In genomic region chr1:114455102-114455785, GRCh38 we compare ENCODE assay signal across 20 cellular contexts.
DNase-seq lines count a peak whose midpoint lies in the region; ATAC-seq and TF ChIP-seq lines count a peak whose summit lies in the region.
"Had no signal": no experiment of that assay in that cellular context is flagged by ENCODE, and none has a peak within 500 bp of the region (broad histone marks: within the 10 kb centered on the region; RNA-seq: fewer than 3 reads in every experiment).

No MANE protein-coding gene starts in this region.

- TF ChIP-seq CTCF in RWPE2 (IDR thresholded peaks at IDR 0.05; ENCODE audit: poor library complexity, severe bottlenecking) = no peak
- TF ChIP-seq CTCF in retinal pigment epithelial cell (conservative IDR thresholded peaks at IDR 0.05; ENCODE audit: low read depth, low read length) = no peak

- H3K4me3 Mint-ChIP-seq in activated T-cell treated with anti-CD3 and anti-CD28 coated beads, Interleukin-2, amount 50 U/mL, for 24 hours = no peak overlapping the region
- H3K4me3 Mint-ChIP-seq: activated B cell treated with CpG ODN at 0.5 μM for 24 hours; activated CD8-positive, alpha-beta T cell treated with anti-CD3 and anti-CD28 coated beads for 36 hours; activated naive CD8-positive, alpha-beta T cell; IgD-negative memory B cell; T-helper 17 cell had no signal

- peaks cover 10% of the 10 kb centered on the region for H3K4me1 ChIP-seq in RWPE2 (ENCODE audit: insufficient read depth, poor library complexity, severe bottlenecking)
- H3K4me1 ChIP-seq: colonic mucosa, uterus had no signal

- peaks cover 30% of the 10 kb centered on the region for H3K4me1 Mint-ChIP-seq in activated T-cell treated with anti-CD3 and anti-CD28 coated beads, Interleukin-2, amount 50 U/mL, for 24 hours (ENCODE audit: low read depth)

- no peaks in the 10 kb centered on the region for H3K27me3 ChIP-seq in RWPE2 (ENCODE audit: insufficient read depth, poor library complexity, severe bottlenecking)
- H3K27me3 ChIP-seq: body of pancreas, colonic mucosa, right atrium auricular region, uterus had no signal

- H3K36me3 ChIP-seq in RWPE2 (ENCODE audit: low read depth) = peaks cover 22% of the 10 kb centered on the region
- H3K36me3 ChIP-seq: colonic mucosa, uterus had no signal

- peak overlapping the region; percentile 26 for H3K27ac Mint-ChIP-seq in activated T-cell treated with anti-CD3 and anti-CD28 coated beads, Interleukin-2, amount 50 U/mL, for 24 hours
- H3K27ac Mint-ChIP-seq: activated B cell treated with CpG ODN at 0.5 μM for 24 hours; activated CD8-positive, alpha-beta T cell treated with anti-CD3 and anti-CD28 coated beads for 36 hours; activated naive CD8-positive, alpha-beta T cell; IgD-negative memory B cell; T-helper 17 cell had no signal

- ATAC-seq in RWPE2 (ENCODE audit: low read depth) (peak; percentile 52; the same call in 2 of the 3 replicates), HG02973 (IDR thresholded peaks at IDR 0.05; ENCODE audit: unreplicated experiment) (no peak), GM21737 (IDR thresholded peaks at IDR 0.05; ENCODE audit: unreplicated experiment) (no peak)
- ATAC-seq: activated CD8-positive, alpha-beta T cell treated with anti-CD3 and anti-CD28 coated beads for 36 hours; body of pancreas; HCT116; T-helper 17 cell had no signal

- no peak for TF ChIP-seq POLR2A in erythroblast (IDR thresholded peaks at IDR 0.05; ENCODE audit: low read length)

- no peak overlapping the region for H3K4me3 ChIP-seq in RWPE2 (ENCODE audit: severe bottlenecking)
- H3K4me3 ChIP-seq in retinal pigment epithelial cell (ENCODE audit: low read length) = no peak overlapping the region
- H3K4me3 ChIP-seq: body of pancreas, colonic mucosa, right atrium auricular region, uterus had no signal

- H3K36me3 Mint-ChIP-seq in activated T-cell treated with anti-CD3 and anti-CD28 coated beads, Interleukin-2, amount 50 U/mL, for 24 hours (ENCODE audit: low read depth) = peaks cover 80% of the 10 kb centered on the region

- no peak overlapping the region for H3K27ac ChIP-seq in RWPE2 (ENCODE audit: poor library complexity, severe bottlenecking)
- H3K27ac ChIP-seq: body of pancreas, colonic mucosa, right atrium auricular region, uterus had no signal

- H3K9me3 Mint-ChIP-seq in activated T-cell treated with anti-CD3 and anti-CD28 coated beads, Interleukin-2, amount 50 U/mL, for 24 hours = no peaks in the 10 kb centered on the region
- H3K9me3 Mint-ChIP-seq: activated B cell treated with CpG ODN at 0.5 μM for 24 hours; activated CD8-positive, alpha-beta T cell treated with anti-CD3 and anti-CD28 coated beads for 36 hours; IgD-negative memory B cell had no signal

- DNase-seq in activated T-cell treated with anti-CD3 and anti-CD28 coated beads, Interleukin-2, amount 50 U/mL, for 24 hours = no peak
- no peak for DNase-seq in activated T-cell treated with anti-CD3 and anti-CD28 coated beads, Interleukin-2, amount 50 U/mL, for 1 hour
- DNase-seq in RWPE2 (ENCODE audit: low spot score) (no peak), erythroblast (lab: John Stamatoyannopoulos, UW) (peak; percentile 8 to 58), retinal pigment epithelial cell (ENCODE audit: low read depth) (peak; percentile 8), activated gamma-delta T cell treated with Interleukin-2 at 50 U/mL for 16 hours (no peak)
- DNase-seq: activated B cell treated with CpG ODN at 0.5 μM for 24 hours; activated CD8-positive, alpha-beta T cell treated with anti-CD3 and anti-CD28 coated beads for 36 hours; colonic mucosa; NCI-H1694; NCI-H748 treated with DMSO at 0.1 percent for 48 hours; T-helper 17 cell; uterus had no signal

- H3K9me3 ChIP-seq in RWPE2 (ENCODE audit: severe bottlenecking) = no peaks in the 10 kb centered on the region
- H3K9me3 ChIP-seq: body of pancreas, colonic mucosa, right atrium auricular region, uterus had no signal

- no peaks in the 10 kb centered on the region for H3K27me3 Mint-ChIP-seq in activated T-cell treated with anti-CD3 and anti-CD28 coated beads, Interleukin-2, amount 50 U/mL, for 24 hours
- H3K27me3 Mint-ChIP-seq: activated B cell treated with CpG ODN at 0.5 μM for 24 hours; activated CD8-positive, alpha-beta T cell treated with anti-CD3 and anti-CD28 coated beads for 36 hours; activated naive CD8-positive, alpha-beta T cell; IgD-negative memory B cell; T-helper 17 cell had no signal

Comparison
In these comparisons a context has a peak if more than half of its experiments do, and no peak if none do; other contexts are left out.
1. DNase-seq: peak in erythroblast (2 of 2) and retinal pigment epithelial cell (single experiment); none in activated T-cell treated with anti-CD3 and anti-CD28 coated beads, Interleukin-2, amount 50 U/mL, for 24 hours (single experiment), activated T-cell treated with anti-CD3 and anti-CD28 coated beads, Interleukin-2, amount 50 U/mL, for 1 hour (single experiment), RWPE2 (single experiment) and activated gamma-delta T cell treated with Interleukin-2 at 50 U/mL for 16 hours (single experiment).